ENCODE assay signal across 23 cellular contexts in the genomic region with DNA sequence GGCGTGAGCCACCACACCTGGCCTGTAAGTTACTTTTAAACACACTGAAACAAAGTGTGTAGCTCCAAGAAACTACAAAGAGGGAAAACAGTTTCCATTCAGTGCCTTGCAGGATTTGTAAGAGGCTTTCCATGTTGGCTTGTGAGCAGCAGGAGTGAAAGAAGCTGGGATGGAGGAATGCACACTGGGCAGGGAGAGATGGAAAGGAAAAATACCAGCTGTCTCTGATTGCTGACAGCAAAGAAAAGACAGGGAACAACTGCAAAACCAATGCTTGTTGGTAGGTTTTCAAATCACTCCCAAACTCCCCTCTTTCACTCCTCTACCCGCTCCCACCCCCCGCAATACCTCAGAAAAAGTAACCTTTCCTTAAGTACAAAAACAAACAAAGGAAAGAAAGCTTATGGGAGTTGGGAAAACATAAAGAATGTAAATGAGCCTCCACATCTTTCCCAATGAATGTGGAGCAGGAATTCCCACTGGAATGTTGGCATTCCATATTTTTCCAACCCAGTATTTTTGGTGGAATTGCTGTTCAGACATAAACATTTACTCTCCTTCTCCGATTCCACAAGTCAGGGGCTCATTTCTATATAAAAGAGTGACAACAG.
DNase-seq lines count a peak whose midpoint lies in the region; ATAC-seq and TF ChIP-seq lines count a peak whose summit lies in the region.
"Had no signal": no experiment of that assay in that cellular context is flagged by ENCODE, and none has a peak within 500 bp of the region (broad histone marks: within the 10 kb centered on the region; RNA-seq: fewer than 3 reads in every experiment).

No MANE protein-coding gene starts in this region.

- H3K4me1 ChIP-seq in heart left ventricle (no peaks in the 10 kb centered on the region), muscle layer of colon (ENCODE audit: insufficient read depth, low read length) (peaks cover 21% of the 10 kb centered on the region), vagina (peaks cover 2% of the 10 kb centered on the region)
- H3K4me1 ChIP-seq: spleen, upper lobe of right lung had no signal

- H3K27ac ChIP-seq in heart left ventricle = no peak overlapping the region
- H3K27ac ChIP-seq in coronary artery = peak overlapping the region in 1 of 2 donors; percentile 17
- H3K27ac ChIP-seq in muscle layer of colon (ENCODE audit: low read depth, low read length) = peak overlapping the region; percentile 56
- H3K27ac ChIP-seq in vagina = peak overlapping the region; percentile 66
- H3K27ac ChIP-seq: upper lobe of right lung had no signal

- no peak for TF ChIP-seq POLR2A in heart left ventricle (IDR thresholded peaks at IDR 0.05)
- no peak for TF ChIP-seq POLR2A in vagina (IDR thresholded peaks at IDR 0.05)

- no peak for DNase-seq in left cardiac atrium
- no peak for DNase-seq in heart left ventricle
- DNase-seq in coronary artery (ENCODE audit: low spot score) = peak; percentile 50
- no peak for DNase-seq in vagina (ENCODE audit: extremely low spot score in 2 of 2)
- no peak for DNase-seq in NCI-H187 treated with DMSO at 0.1 percent for 48 hours (lab: John Stamatoyannopoulos, UW)
- DNase-seq in NCI-H2107 (lab: John Stamatoyannopoulos, UW) = no peak
- DNase-seq: activated CD4-positive, alpha-beta T cell treated with anti-CD3 and anti-CD28 coated beads, Interleukin-2, amount 50 U/mL, for 1 hour; activated gamma-delta T cell; amniotic stem cell; caudate nucleus; heart right ventricle; immature natural killer cell; MV-4-11; NCI-H2029; NCI-H524 treated with DMSO at 0.1 percent for 48 hours; RPMI8226; spleen; stimulated activated CD4-positive, alpha-beta T cell treated with anti-CD3 and anti-CD28 coated beads, Interleukin-4, amount 100 ng/mL, for 4 hours; upper lobe of right lung had no signal

- no peak overlapping the region for H3K9ac ChIP-seq in muscle layer of colon (ENCODE audit: low read length)

- peak; percentile 34 to 42 for ATAC-seq in left cardiac atrium
- ATAC-seq in heart left ventricle = no peak
- ATAC-seq in GM21723 (IDR thresholded peaks at IDR 0.05; ENCODE audit: unreplicated experiment) = no peak
- ATAC-seq: K562; natural killer cell treated with Interleukin-12 subunit alpha and Interleukin-12 subunit beta and Interleukin-15 and Interleukin-18, amount 100 ng/mL, for 72 hours; upper lobe of right lung had no signal

- no peak for TF ChIP-seq CTCF in heart left ventricle (IDR thresholded peaks at IDR 0.05)
- TF ChIP-seq CTCF in coronary artery (IDR thresholded peaks at IDR 0.05) = no peak
- no peak for TF ChIP-seq CTCF in vagina (IDR thresholded peaks at IDR 0.05)

- no peaks in the 10 kb centered on the region for H3K36me3 ChIP-seq in heart left ventricle
- no peaks in the 10 kb centered on the region for H3K36me3 ChIP-seq in muscle layer of colon (ENCODE audit: insufficient read depth, low read length)
- no peaks in the 10 kb centered on the region for H3K36me3 ChIP-seq in vagina
- H3K36me3 ChIP-seq: heart right ventricle, spleen, upper lobe of right lung had no signal

- intact Hi-C loops in left cardiac atrium (cut with DNase I) = no loop called here
- intact Hi-C loops in heart left ventricle (cut with DNase I) = loop anchor here in 1 of 10 donors (5.0 kb wide), 1 partner anchor 80 kb away; no protein-coding TSS in a partner anchor
- intact Hi-C loops in vagina (cut with DNase I) = no loop called here

- H3K4me3 ChIP-seq in heart left ventricle (no peak overlapping the region), coronary artery (no peak overlapping the region), muscle layer of colon (ENCODE audit: low read depth in 1 of 2, low read length in 2 of 2) (no peak overlapping the region), vagina (no peak overlapping the region)
- H3K4me3 ChIP-seq: heart right ventricle, K562, spleen, upper lobe of right lung had no signal

- H3K27me3 ChIP-seq in heart left ventricle = no peaks in the 10 kb centered on the region
- no peaks in the 10 kb centered on the region for H3K27me3 ChIP-seq in muscle layer of colon (ENCODE audit: control insufficient read depth in 1 of 2, insufficient read depth in 2 of 2, low read length in 2 of 2)
- H3K27me3 ChIP-seq in vagina = no peaks in the 10 kb centered on the region
- H3K27me3 ChIP-seq: heart right ventricle, spleen, upper lobe of right lung had no signal

- 59 to 81% (median 75%) methylated on average over 4 of the region's 4 CpGs for WGBS in heart left ventricle, 4 donors

- H3K9me3 ChIP-seq in heart left ventricle (peaks cover 0 to 22% (median 12%) of the 10 kb centered on the region in 12 donors), muscle layer of colon (ENCODE audit: low read length) (no peaks in the 10 kb centered on the region), vagina (peaks cover 7% of the 10 kb centered on the region)

Comparison
In these comparisons a context has a peak if more than half of its experiments do, and no peak if none do; other contexts are left out.
1. ATAC-seq: peak in left cardiac atrium (2 of 2); none in heart left ventricle (0 of 4) and GM21723 (single experiment).
2. H3K27ac ChIP-seq: peak in muscle layer of colon (single experiment) and vagina (single experiment); none in heart left ventricle (0 of 12).